In genomic region chr5:52988335-52989024, GRCh38 we compare ENCODE assay signal across 8 cellular contexts. TPM values are rescaled to one million over a fixed set of nuclear protein-coding genes. Genes with fewer than 3 reads are reported as not detected.
DNase-seq lines count a peak whose midpoint lies in the region; ATAC-seq and TF ChIP-seq lines count a peak whose summit lies in the region.

No MANE protein-coding gene starts in this region.

- H3K36me3 ChIP-seq in iPS DF 6.9 (ENCODE audit: control insufficient read depth, insufficient read depth, low read length): no peaks in the 10 kb centered on the region

- no peaks in the 10 kb centered on the region for H3K9me3 ChIP-seq in iPS DF 6.9 (ENCODE audit: control insufficient read depth, insufficient read depth, low read length)

- peak overlapping the region; percentile 81 for H3K27ac Mint-ChIP-seq in HFFc6
- no peak overlapping the region for H3K27ac Mint-ChIP-seq in activated naive CD8-positive, alpha-beta T cell treated with anti-CD3 and anti-CD28 coated beads for 36 hours
- H3K27ac Mint-ChIP-seq in stimulated activated memory B cell treated with anti-CD40 and anti-IgM and Interleukin-4, amounts not matched to agents 10 μg/mL and 1 μg/mL and 100 μg/mL, for 72 hours: no peak overlapping the region

- H3K9me3 Mint-ChIP-seq in HFFc6: no peaks in the 10 kb centered on the region
- H3K9me3 Mint-ChIP-seq in activated naive CD8-positive, alpha-beta T cell treated with anti-CD3 and anti-CD28 coated beads for 36 hours: no peaks in the 10 kb centered on the region
- no peaks in the 10 kb centered on the region for H3K9me3 Mint-ChIP-seq in stimulated activated memory B cell treated with anti-CD40 and anti-IgM and Interleukin-4, amounts not matched to agents 10 μg/mL and 1 μg/mL and 100 μg/mL, for 72 hours

- no peaks in the 10 kb centered on the region for H3K27me3 ChIP-seq in iPS DF 6.9 (ENCODE audit: control insufficient read depth, insufficient read depth, low read length)

- H3K36me3 Mint-ChIP-seq in HFFc6 (ENCODE audit: low read depth): peaks cover 28% of the 10 kb centered on the region
- H3K36me3 Mint-ChIP-seq in activated naive CD8-positive, alpha-beta T cell treated with anti-CD3 and anti-CD28 coated beads for 36 hours: peaks cover 2% of the 10 kb centered on the region
- H3K36me3 Mint-ChIP-seq in stimulated activated memory B cell treated with anti-CD40 and anti-IgM and Interleukin-4, amounts not matched to agents 10 μg/mL and 1 μg/mL and 100 μg/mL, for 72 hours: no peaks in the 10 kb centered on the region

- no peak overlapping the region for H3K27ac ChIP-seq in iPS DF 6.9 (ENCODE audit: low read length)

- no peaks in the 10 kb centered on the region for H3K27me3 Mint-ChIP-seq in HFFc6 (ENCODE audit: insufficient read depth)
- peaks cover 70% of the 10 kb centered on the region for H3K27me3 Mint-ChIP-seq in activated naive CD8-positive, alpha-beta T cell treated with anti-CD3 and anti-CD28 coated beads for 36 hours
- peaks cover 53% of the 10 kb centered on the region for H3K27me3 Mint-ChIP-seq in stimulated activated memory B cell treated with anti-CD40 and anti-IgM and Interleukin-4, amounts not matched to agents 10 μg/mL and 1 μg/mL and 100 μg/mL, for 72 hours

- H3K4me3 ChIP-seq in AG09309 (ENCODE audit: control insufficient read depth, low read depth, low read length) (peak overlapping the region; percentile 81), iPS DF 6.9 (ENCODE audit: low read length) (peak overlapping the region; percentile 62; the same call in 1 of the 2 replicates)

- TF ChIP-seq CTCF in AG09309 (IDR thresholded peaks at IDR 0.05; ENCODE audit: control insufficient read depth, insufficient read depth, low read depth, low read length, missing control alignments): no peak
- TF ChIP-seq CTCF in HFFc6 (IDR thresholded peaks at IDR 0.05): no peak

- H3K4me1 Mint-ChIP-seq in HFFc6 (ENCODE audit: low read depth): peaks cover 67% of the 10 kb centered on the region
- H3K4me1 Mint-ChIP-seq in activated naive CD8-positive, alpha-beta T cell treated with anti-CD3 and anti-CD28 coated beads for 36 hours: peaks cover 27% of the 10 kb centered on the region
- H3K4me1 Mint-ChIP-seq in stimulated activated memory B cell treated with anti-CD40 and anti-IgM and Interleukin-4, amounts not matched to agents 10 μg/mL and 1 μg/mL and 100 μg/mL, for 72 hours: no peaks in the 10 kb centered on the region

- peak overlapping the region; percentile 82 for H3K4me3 Mint-ChIP-seq in HFFc6
- H3K4me3 Mint-ChIP-seq in activated naive CD8-positive, alpha-beta T cell treated with anti-CD3 and anti-CD28 coated beads for 36 hours: peak overlapping the region; percentile 67
- peak overlapping the region; percentile 39 for H3K4me3 Mint-ChIP-seq in stimulated activated memory B cell treated with anti-CD40 and anti-IgM and Interleukin-4, amounts not matched to agents 10 μg/mL and 1 μg/mL and 100 μg/mL, for 72 hours

- no peaks in the 10 kb centered on the region for H3K4me1 ChIP-seq in iPS DF 6.9 (ENCODE audit: control insufficient read depth, insufficient read depth, low read length)

- DNase-seq in AG09309 (ENCODE audit: low read depth) (no peak), HFFc6 (no peak), iPS DF 6.9 (ENCODE audit: low read depth, low spot score) (no peak), hepatic stellate cell (ENCODE audit: low spot score) (no peak), AML-193 (lab: John Stamatoyannopoulos, UW) (no peak), NCI-H1930 (lab: John Stamatoyannopoulos, UW) (no peak)
- no peak for DNase-seq in activated naive CD8-positive, alpha-beta T cell treated with anti-CD3 and anti-CD28 coated beads for 36 hours

- WGBS in iPS DF 6.9 (ENCODE audit: insufficient coverage, insufficient read length): no CpG with 5 or more reads among the region's 16 CpGs

- peak; percentile 37 for ATAC-seq in stimulated activated memory B cell treated with anti-CD40 and anti-IgM and Interleukin-4, amounts not matched to agents 10 μg/mL and 1 μg/mL and 100 μg/mL, for 72 hours

RNA-seq across cellular contexts. Expression of gene ITGA2, which starts 0.7 kb away (rescaled TPM):
- total RNA-seq in HFFc6 (2021; fragmentation: NEBNext Ultra II Directional; extraction: Animal tissue kit (Norgen Biotek cat#: 25700)): 10 to 100 TPM; 42.9 to 76.6 (median 50.5) TPM
- total RNA-seq in activated naive CD8-positive, alpha-beta T cell treated with anti-CD3 and anti-CD28 coated beads for 36 hours: 1 to 10 TPM; 1.7 to 2.0 TPM

Comparison
In these comparisons a context has a peak if more than half of its experiments do, and no peak if none do; other contexts are left out.
1. RNA of gene ITGA2, which starts 0.7 kb away (total RNA-seq): 42.9 to 76.6 TPM in HFFc6; 1.7 to 2.0 TPM in activated naive CD8-positive, alpha-beta T cell treated with anti-CD3 and anti-CD28 coated beads for 36 hours; every median in the first group is over 10 times any median in the second.
2. Peak in every context shown above with its lines, with median percentiles within 50 percentile points of each other: H3K4me3 Mint-ChIP-seq.